ENCODE assay signal across 19 cellular contexts in genomic region chr3:454986-455385, GRCh38.
A peak's percentile ranks its signal among the peaks of the same experiment; 100 is the strongest.
DNase-seq lines count a peak whose midpoint lies in the region; TF ChIP-seq lines count a peak whose summit lies in the region.
"Had no signal": no experiment of that assay in that cellular context is flagged by ENCODE, and none has a peak within 500 bp of the region (broad histone marks: within the 10 kb centered on the region; RNA-seq: fewer than 3 reads in every experiment).

No MANE protein-coding gene starts in this region.

- no peaks in the 10 kb centered on the region for H3K36me3 ChIP-seq in hepatocyte (replicated peaks; ENCODE audit: insufficient read depth, low read depth)
- H3K36me3 ChIP-seq: BLaER1 treated with 17β-estradiol and CSF1 and Interleukin-3, amounts not matched to agents 10 nM and 100 nM had no signal

- H2AFZ ChIP-seq in hepatocyte = no peak overlapping the region

- H4K20me1 ChIP-seq in hepatocyte (ENCODE audit: insufficient read depth, poor library complexity, severe bottlenecking) = no peaks in the 10 kb centered on the region
- H4K20me1 ChIP-seq: BLaER1 treated with 17β-estradiol and CSF1 and Interleukin-3, amounts not matched to agents 10 nM and 100 nM had no signal

- no peak for TF ChIP-seq CTCF in hepatocyte (IDR thresholded peaks at IDR 0.05; ENCODE audit: poor library complexity)

- H3K9me3 ChIP-seq in hepatocyte (ENCODE audit: low read depth) = no peaks in the 10 kb centered on the region
- H3K9me3 ChIP-seq: A549; BLaER1 treated with 17β-estradiol and CSF1 and Interleukin-3, amounts not matched to agents 10 nM and 100 nM; Caco-2 had no signal

- whole genome bisulfite sequencing in hepatocyte (ENCODE audit: low lambda C conversion rate, missing lambda C conversion rate) = 65% methylated on average over 2 of the region's 2 CpGs

- H3K4me3 ChIP-seq in hepatocyte = no peak overlapping the region
- H3K4me3 ChIP-seq: A549; BLaER1 treated with 17β-estradiol and CSF1 and Interleukin-3, amounts not matched to agents 10 nM and 100 nM; GM12878 had no signal

- no peak overlapping the region for H3K27ac ChIP-seq in hepatocyte
- H3K27ac ChIP-seq: 22Rv1; A549; BLaER1 treated with 17β-estradiol and CSF1 and Interleukin-3, amounts not matched to agents 10 nM and 100 nM; C4-2B had no signal

- H3K79me2 ChIP-seq in hepatocyte = no peaks in the 10 kb centered on the region

- peak; percentile 8 for DNase-seq in DMS 273 (lab: John Stamatoyannopoulos, UW; ENCODE audit: unreplicated experiment)
- no peak for DNase-seq in DMS 273 treated with DMSO at 0.1 percent for 48 hours (lab: John Stamatoyannopoulos, UW)
- peak; percentile 17 for DNase-seq in cerebellum (ENCODE audit: low spot score)
- peak; percentile 9 for DNase-seq in middle frontal gyrus (ENCODE audit: extremely low spot score, low spot score)
- DNase-seq in activated gamma-delta T cell treated with Interleukin-2 at 50 U/mL for 16 hours = no peak
- DNase-seq in hepatocyte (ENCODE audit: low spot score) = no peak
- DNase-seq in NCI-H1694 treated with DMSO at 0.1 percent for 48 hours (lab: John Stamatoyannopoulos, UW) = no peak
- DNase-seq: AML-193; Caco-2; Calu3; CD4-positive, alpha-beta T cell; CD8-positive, alpha-beta T cell; DMS79 treated with DMSO at 0.1 percent for 48 hours; GDM1 had no signal

- no peaks in the 10 kb centered on the region for H3K4me1 ChIP-seq in hepatocyte (ENCODE audit: insufficient read depth)
- H3K4me1 ChIP-seq: A549; BLaER1 treated with 17β-estradiol and CSF1 and Interleukin-3, amounts not matched to agents 10 nM and 100 nM had no signal

- no peaks in the 10 kb centered on the region for H3K27me3 ChIP-seq in hepatocyte
- H3K27me3 ChIP-seq: BLaER1 treated with 17β-estradiol and CSF1 and Interleukin-3, amounts not matched to agents 10 nM and 100 nM had no signal

- H3K4me2 ChIP-seq in hepatocyte = no peak overlapping the region
- H3K4me2 ChIP-seq: A549; BLaER1 treated with 17β-estradiol and CSF1 and Interleukin-3, amounts not matched to agents 10 nM and 100 nM had no signal

- H3K9me2 ChIP-seq in hepatocyte (replicated peaks; ENCODE audit: insufficient read depth) = no peaks in the 10 kb centered on the region

Comparison
In these comparisons a context has a peak if more than half of its experiments do, and no peak if none do; other contexts are left out.
1. DNase-seq: peak in DMS 273 (single experiment), cerebellum (single experiment) and middle frontal gyrus (single experiment); none in DMS 273 treated with DMSO at 0.1 percent for 48 hours (single experiment), activated gamma-delta T cell treated with Interleukin-2 at 50 U/mL for 16 hours (single experiment), hepatocyte (single experiment) and NCI-H1694 treated with DMSO at 0.1 percent for 48 hours (single experiment).